Comparison of ENCODE assay signal across 11 cellular contexts in the genomic region with DNA sequence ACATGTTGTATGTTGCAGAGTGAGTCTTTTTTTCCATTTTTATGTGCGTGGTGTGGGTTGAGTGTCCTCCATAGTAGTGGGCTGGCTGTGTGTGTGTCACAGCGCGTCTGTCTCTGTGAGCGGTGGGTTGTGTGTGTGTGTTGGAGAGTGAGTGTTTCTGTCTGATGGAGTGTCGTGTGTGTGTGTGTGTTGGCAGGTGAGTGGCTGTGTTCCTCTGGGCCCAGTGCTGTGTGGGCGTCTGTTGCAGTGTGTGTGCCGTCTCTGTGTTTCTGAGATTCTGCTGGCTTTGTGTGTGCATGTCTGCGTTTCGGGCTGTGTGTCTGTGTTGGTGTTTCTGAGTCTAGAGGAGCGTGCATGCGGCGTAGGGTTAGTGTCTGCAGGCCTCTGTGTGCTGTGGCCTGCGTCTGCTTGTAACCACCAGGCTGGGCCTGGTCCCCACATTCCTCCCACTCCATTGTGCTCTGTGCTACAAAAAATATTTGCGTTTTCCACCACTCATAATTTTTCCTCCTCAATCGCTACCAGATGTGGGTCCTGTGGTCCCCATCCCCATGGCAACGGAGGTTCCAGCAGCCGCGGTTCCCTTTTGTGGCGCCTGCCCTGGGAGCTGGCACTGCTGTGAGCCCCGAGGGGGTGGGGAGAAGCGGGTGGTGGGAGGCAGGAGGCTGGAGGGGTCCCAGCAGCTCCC. TPM values are rescaled to one million over a fixed set of nuclear protein-coding genes. Genes with fewer than 3 reads are reported as not detected.
A peak's percentile ranks its signal among the peaks of the same experiment; 100 is the strongest.
DNase-seq lines count a peak whose midpoint lies in the region; ATAC-seq, FAIRE-seq and TF ChIP-seq lines count a peak whose summit lies in the region.
"Had no signal": no experiment of that assay in that cellular context is flagged by ENCODE, and none has a peak within 500 bp of the region (broad histone marks: within the 10 kb centered on the region; RNA-seq: fewer than 3 reads in every experiment).

No MANE protein-coding gene starts in this region.

- no peaks in the 10 kb centered on the region for H3K27me3 ChIP-seq in right cardiac atrium (ENCODE audit: control insufficient read depth, insufficient read depth)

- intact Hi-C loops in right cardiac atrium (cut with DNase I): loop anchor here in 1 of 4 donors (5.0 kb wide), 1 partner anchor 35 kb away; no protein-coding TSS in a partner anchor

- TF ChIP-seq CTCF in D721Med (IDR thresholded peaks at IDR 0.05; ENCODE audit: insufficient read depth, missing control alignments): no peak

- peaks cover 7% of the 10 kb centered on the region for H3K4me1 ChIP-seq in right cardiac atrium (ENCODE audit: control insufficient read depth, insufficient read depth, low read length)

- no peak for FAIRE-seq in D721Med (lab: Jason Lieb, UNC)
- FAIRE-seq: endothelial cell of umbilical vein, islet of Langerhans had no signal

- H3K4me3 ChIP-seq in right cardiac atrium (ENCODE audit: low read length): no peak overlapping the region
- H3K4me3 ChIP-seq: PC-9 had no signal

- H3K27ac ChIP-seq in KOPT-K1 (ENCODE audit: low read depth, low read length, poor library complexity, severe bottlenecking): peak overlapping the region; percentile 9
- H3K27ac ChIP-seq in right cardiac atrium (ENCODE audit: low read length): no peak overlapping the region
- H3K27ac ChIP-seq: PC-9 had no signal

- DNase-seq in D721Med (ENCODE audit: insufficient read length, low spot score) (peak; percentile 8), dedifferentiated amniotic fluid mesenchymal stem cell (ENCODE audit: extremely low spot score) (peak; percentile 61), retina (peak; percentile 42), T-helper 9 cell (no peak), NCI-H526 treated with DMSO at 0.1 percent for 48 hours (lab: John Stamatoyannopoulos, UW) (no peak), right cardiac atrium (no peak)
- DNase-seq: NCI-H1105, PC-9 had no signal

- no peak for ATAC-seq in right cardiac atrium

- 53% methylated on average over 21 of the region's 21 CpGs for WGBS in right cardiac atrium

- no peaks in the 10 kb centered on the region for H3K36me3 ChIP-seq in KOPT-K1 (ENCODE audit: insufficient read depth, low read length)

- H3K9me3 ChIP-seq in KOPT-K1 (ENCODE audit: insufficient read depth, low read length, poor library complexity, severe bottlenecking) (no peaks in the 10 kb centered on the region), right cardiac atrium (ENCODE audit: control insufficient read depth, low read length) (no peaks in the 10 kb centered on the region)

RNA-seq across cellular contexts. Expression of gene SCARF2, which starts 15.2 kb away (rescaled TPM):
- 1 to 10 TPM; 4.6 to 7.1 (median 4.9) TPM for total RNA-seq in right cardiac atrium
- polyA plus RNA-seq in right cardiac atrium: 2.9 TPM

RNA-seq across cellular contexts. Expression of gene ZNF74, which starts 28.5 kb away (rescaled TPM):
- 1 to 10 TPM; 5.4 to 6.5 (median 6.1) TPM for total RNA-seq in right cardiac atrium
- polyA plus RNA-seq in right cardiac atrium: 3.5 TPM

Comparison
In these comparisons a context has a peak if more than half of its experiments do, and no peak if none do; other contexts are left out.
1. DNase-seq: peak in D721Med (single experiment), dedifferentiated amniotic fluid mesenchymal stem cell (single experiment) and retina (single experiment); none in T-helper 9 cell (single experiment), NCI-H526 treated with DMSO at 0.1 percent for 48 hours (single experiment) and right cardiac atrium (0 of 3).